In genomic region chr5:150009671-150010387, GRCh38 we compare ENCODE assay signal across 22 cellular contexts.
A peak's percentile ranks its signal among the peaks of the same experiment; 100 is the strongest.
DNase-seq lines count a peak whose midpoint lies in the region; TF ChIP-seq lines count a peak whose summit lies in the region.
"Had no signal": no experiment of that assay in that cellular context is flagged by ENCODE, and none has a peak within 500 bp of the region (broad histone marks: within the 10 kb centered on the region; RNA-seq: fewer than 3 reads in every experiment).

No MANE protein-coding gene starts in this region.

- H3K4me3 ChIP-seq in HFF-Myc (replicated peaks; ENCODE audit: low read depth, low read length) (no peak overlapping the region), cardiac fibroblast (replicated peaks in 1 of 2; ENCODE audit: low read depth in 2 of 2, low read length in 2 of 2) (no peak overlapping the region)
- H3K4me3 ChIP-seq: left lung, ovary, PC-9 had no signal

- peak overlapping the region; percentile 68 for H3K27ac Mint-ChIP-seq in nephron progenitor cell
- H3K27ac Mint-ChIP-seq: activated CD4-positive, alpha-beta T cell treated with anti-CD3 and anti-CD28 coated beads for 36 hours; activated naive CD4-positive, alpha-beta T cell treated with anti-CD3 and anti-CD28 coated beads, Interleukin-2, amount 50 U/mL, for 24 hours; brain had no signal

- peaks cover 7% of the 10 kb centered on the region for H3K9me3 Mint-ChIP-seq in nephron progenitor cell
- H3K9me3 Mint-ChIP-seq: activated naive CD4-positive, alpha-beta T cell treated with anti-CD3 and anti-CD28 coated beads, Interleukin-2, amount 50 U/mL, for 24 hours had no signal

- peaks cover 87% of the 10 kb centered on the region for H3K36me3 Mint-ChIP-seq in nephron progenitor cell (ENCODE audit: low read depth)

- H3K4me3 Mint-ChIP-seq in nephron progenitor cell, result no peak overlapping the region
- H3K4me3 Mint-ChIP-seq: activated CD4-positive, alpha-beta T cell treated with anti-CD3 and anti-CD28 coated beads for 36 hours; activated naive CD4-positive, alpha-beta T cell treated with anti-CD3 and anti-CD28 coated beads, Interleukin-2, amount 50 U/mL, for 24 hours; brain had no signal

- DNase-seq in EH (ENCODE audit: low read depth) (peak; percentile 72), HFF-Myc (ENCODE audit: extremely low read depth, low read depth) (peak; percentile 46), cardiac fibroblast (ENCODE audit: low read depth in 2 of 2) (peak; percentile 35 to 56), nephron progenitor cell (no peak), AG20443 (ENCODE audit: low spot score) (no peak), LoVo (ENCODE audit: low spot score) (no peak), T-helper 2 cell (no peak), activated gamma-delta T cell (lab: John Stamatoyannopoulos, UW) (no peak)
- DNase-seq: activated CD4-positive, alpha-beta T cell treated with anti-CD3 and anti-CD28 coated beads for 36 hours; activated CD8-positive, alpha-beta memory T cell treated with anti-CD3 and anti-CD28 coated beads, Interleukin-2, amount 50 U/mL, for 4 hours; Calu3; GDM1; left lung; NCI-H1417 treated with DMSO at 0.1 percent for 48 hours; NCI-H774; ovary; PC-9; SK-N-SH; stimulated activated CD4-positive, alpha-beta T cell treated with anti-CD3 and anti-CD28 coated beads, Interleukin-4, amount 100 ng/mL, for 1 hour; T1000 had no signal

- TF ChIP-seq CTCF in HFF-Myc (IDR thresholded peaks at IDR 0.05; ENCODE audit: low read depth, low read length, missing control alignments) (no peak), cardiac fibroblast (IDR thresholded peaks at IDR 0.05; ENCODE audit: low read depth, low read length) (no peak), nephron progenitor cell (IDR thresholded peaks at IDR 0.05) (no peak)

- no peaks in the 10 kb centered on the region for H3K27me3 Mint-ChIP-seq in nephron progenitor cell (ENCODE audit: low read depth, poor library complexity)
- H3K27me3 Mint-ChIP-seq: activated CD4-positive, alpha-beta T cell treated with anti-CD3 and anti-CD28 coated beads for 36 hours; activated naive CD4-positive, alpha-beta T cell treated with anti-CD3 and anti-CD28 coated beads, Interleukin-2, amount 50 U/mL, for 24 hours; brain had no signal

- H3K4me1 Mint-ChIP-seq in nephron progenitor cell, result no peaks in the 10 kb centered on the region
- H3K4me1 Mint-ChIP-seq: brain had no signal

Comparison
In these comparisons a context has a peak if more than half of its experiments do, and no peak if none do; other contexts are left out.
1. DNase-seq: peak in EH (single experiment), HFF-Myc (single experiment) and cardiac fibroblast (2 of 2); none in nephron progenitor cell (single experiment), AG20443 (single experiment), LoVo (single experiment), T-helper 2 cell (0 of 5) and activated gamma-delta T cell (single experiment).